In genomic region chr12:78181544-78182162, GRCh38 we compare ENCODE assay signal across 8 cellular contexts.
DNase-seq lines count a peak whose midpoint lies in the region; ATAC-seq lines count a peak whose summit lies in the region.

No MANE protein-coding gene starts in this region.

- DNase-seq in DMS53 treated with DMSO at 0.1 percent for 48 hours (lab: John Stamatoyannopoulos, UW; ENCODE audit: unreplicated experiment) (peak; percentile 77), NAMALWA (ENCODE audit: low spot score) (peak; percentile 58), SK-N-DZ (ENCODE audit: low spot score) (peak; percentile 73), left lobe of liver (ENCODE audit: low spot score) (no peak), amniotic stem cell (lab: John Stamatoyannopoulos, UW) (no peak), activated T-cell treated with anti-CD3 and anti-CD28 coated beads for 4 hours (no peak)

- ATAC-seq in left lobe of liver (peak; percentile 52), GM18858 (IDR thresholded peaks at IDR 0.05; ENCODE audit: unreplicated experiment) (no peak), GM21447 (IDR thresholded peaks at IDR 0.05; ENCODE audit: unreplicated experiment) (no peak)

Comparison
In these comparisons a context has a peak if more than half of its experiments do, and no peak if none do; other contexts are left out.
1. DNase-seq: peak in DMS53 treated with DMSO at 0.1 percent for 48 hours (single experiment), NAMALWA (single experiment) and SK-N-DZ (single experiment); none in left lobe of liver (single experiment), amniotic stem cell (single experiment) and activated T-cell treated with anti-CD3 and anti-CD28 coated beads for 4 hours (single experiment).